In the genomic region with DNA sequence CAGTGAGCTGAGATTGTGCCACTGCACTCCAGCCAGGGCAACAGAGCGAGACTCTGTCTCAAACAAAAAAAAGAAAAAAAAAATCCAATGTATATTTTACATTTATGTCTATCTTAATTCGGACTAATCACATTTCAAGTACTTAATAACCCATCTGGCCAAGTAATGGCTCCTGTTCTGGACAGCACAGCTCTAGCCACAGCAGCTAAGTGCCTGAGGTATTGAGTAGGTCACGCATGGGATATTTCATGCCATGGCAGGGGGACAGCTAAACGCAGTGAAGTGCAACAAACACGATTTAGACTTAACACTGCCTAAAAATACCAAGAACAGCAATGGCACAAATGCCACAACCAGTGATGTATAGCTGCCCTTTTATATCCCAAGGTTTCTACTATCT, we compare ENCODE assay signal across 1 cellular context.
TF ChIP-seq lines count a peak whose summit lies in the region.

No MANE protein-coding gene starts in this region.

TF ChIP-seq in GM12891, 5 proteins besides CTCF, POLR2A, EP300 and RAD21 (continued from another document):
- no peak for TF ChIP-seq POLR2AphosphoS5 (IDR thresholded peaks at IDR 0.05; ENCODE audit: low read depth, low read length)
